Comparison of ENCODE assay signal across 14 cellular contexts in genomic region chr10:122853665-122854313, GRCh38. TPM values are rescaled to one million over a fixed set of nuclear protein-coding genes. Genes with fewer than 3 reads are reported as not detected.
DNase-seq lines count a peak whose midpoint lies in the region; ATAC-seq, FAIRE-seq and TF ChIP-seq lines count a peak whose summit lies in the region.
"Had no signal": no experiment of that assay in that cellular context is flagged by ENCODE, and none has a peak within 500 bp of the region (broad histone marks: within the 10 kb centered on the region; RNA-seq: fewer than 3 reads in every experiment).

No MANE protein-coding gene starts in this region.

- H3K9ac ChIP-seq in DND-41 (ENCODE audit: low read depth, low read length) (no peak overlapping the region), adipocyte (ENCODE audit: low read length) (peak overlapping the region; percentile 27), keratinocyte (ENCODE audit: control insufficient read depth, extremely low read depth, insufficient read depth, low read length) (no peak overlapping the region)

- no peak for TF ChIP-seq POLR2A in esophagus muscularis mucosa (IDR thresholded peaks at IDR 0.05; ENCODE audit: low read depth)

- H3K27ac ChIP-seq in DND-41 (ENCODE audit: low read length) (peak overlapping the region; percentile 21; the same call in 1 of the 2 replicates), keratinocyte (ENCODE audit: control insufficient read depth, insufficient read depth, low read length) (peak overlapping the region; percentile 19), esophagus muscularis mucosa (replicated peaks in 1 of 4) (no peak overlapping the region)
- H3K27ac ChIP-seq: heart left ventricle had no signal

- in situ Hi-C loops in KBM-7 (cut with MboI; ENCODE audit: low pct_unique_long_range_greater_than_20kb, low sequenced_read_pairs): no loop called here

- no peak for TF ChIP-seq EP300 in esophagus muscularis mucosa (IDR thresholded peaks at IDR 0.05)

- dilution Hi-C loops in keratinocyte (cut with MboI; ENCODE audit: extremely low pct_ligation_motif_present, low sequenced_read_pairs): no loop called here

- H3K4me2 ChIP-seq in DND-41 (ENCODE audit: insufficient read depth, low read length) (no peak overlapping the region), keratinocyte (ENCODE audit: control insufficient read depth, extremely low read depth, insufficient read depth, low read depth, low read length) (no peak overlapping the region)

- intact Hi-C loops in esophagus muscularis mucosa (cut with DNase I): no loop called here

- H2AFZ ChIP-seq in DND-41 (ENCODE audit: low read depth, low read length): no peak overlapping the region
- no peak overlapping the region for H2AFZ ChIP-seq in keratinocyte (ENCODE audit: control insufficient read depth, low read length)

- ATAC-seq in DND-41 (ENCODE audit: insufficient read depth, low read depth): peak; percentile 91
- ATAC-seq: heart left ventricle, WTC11 had no signal

- WGBS in esophagus muscularis mucosa: 79% methylated on average over 1 of the region's 1 CpG

- TF ChIP-seq CTCF in DND-41 (IDR thresholded peaks at IDR 0.05; ENCODE audit: borderline replicate concordance, extremely low read depth, low read length, poor library complexity, severe bottlenecking) (no peak), keratinocyte (optimal IDR thresholded peaks at IDR 0.05 in 1 of 3, IDR thresholded peaks at IDR 0.05 in 1 of 3, conservative IDR thresholded peaks at IDR 0.05 in 1 of 3; ENCODE audit: extremely low read depth in 1 of 3, insufficient read depth in 2 of 3, low read length in 3 of 3) (no peak), esophagus muscularis mucosa (IDR thresholded peaks at IDR 0.05) (no peak)

- H3K9me1 ChIP-seq in keratinocyte (ENCODE audit: control insufficient read depth, extremely low read depth, insufficient read depth, low read length): no peaks in the 10 kb centered on the region

- H3K9me3 ChIP-seq in DND-41 (ENCODE audit: insufficient read depth, low read length, severe bottlenecking) (no peaks in the 10 kb centered on the region), adipocyte (ENCODE audit: control insufficient read depth, low read length) (no peaks in the 10 kb centered on the region), keratinocyte (ENCODE audit: control insufficient read depth, low read depth, low read length) (no peaks in the 10 kb centered on the region), esophagus muscularis mucosa (peaks cover 0 to 3% (median 0%) of the 10 kb centered on the region in 4 donors)

- H3K27me3 ChIP-seq in DND-41 (ENCODE audit: insufficient read depth, low read length, poor library complexity): no peaks in the 10 kb centered on the region
- no peaks in the 10 kb centered on the region for H3K27me3 ChIP-seq in adipocyte (replicated peaks; ENCODE audit: control insufficient read depth, insufficient read depth, low read length)
- no peaks in the 10 kb centered on the region for H3K27me3 ChIP-seq in keratinocyte (ENCODE audit: control insufficient read depth, extremely low read depth, insufficient read depth, low read length)
- H3K27me3 ChIP-seq in esophagus muscularis mucosa: no peaks in the 10 kb centered on the region
- H3K27me3 ChIP-seq: heart left ventricle had no signal

- no peak for FAIRE-seq in keratinocyte (lab: Jason Lieb, UNC)

- H3K4me1 ChIP-seq in DND-41 (ENCODE audit: insufficient read depth, low read length) (peaks cover 24% of the 10 kb centered on the region), adipocyte (ENCODE audit: control insufficient read depth, insufficient read depth, low read length) (peaks cover 41% of the 10 kb centered on the region), keratinocyte (ENCODE audit: control insufficient read depth, extremely low read depth, insufficient read depth, low read length) (peaks cover 39% of the 10 kb centered on the region), esophagus muscularis mucosa (no peaks in the 10 kb centered on the region)
- H3K4me1 ChIP-seq: heart left ventricle had no signal

- H4K20me1 ChIP-seq in DND-41 (ENCODE audit: insufficient read depth, low read length): peaks cover 22% of the 10 kb centered on the region
- H4K20me1 ChIP-seq in keratinocyte (ENCODE audit: control insufficient read depth, extremely low read depth, insufficient read depth, low read length): no peaks in the 10 kb centered on the region

- peaks cover 29% of the 10 kb centered on the region for H3K79me2 ChIP-seq in DND-41 (ENCODE audit: insufficient read depth, low read length)
- no peaks in the 10 kb centered on the region for H3K79me2 ChIP-seq in keratinocyte (ENCODE audit: control insufficient read depth, insufficient read depth, low read length)

- H3K4me3 ChIP-seq in DND-41 (ENCODE audit: low read depth in 1 of 2, low read length in 2 of 2) (no peak overlapping the region), adipocyte (ENCODE audit: low read length) (peak overlapping the region; percentile 51), keratinocyte (ENCODE audit: control insufficient read depth in 2 of 3, extremely low read depth in 1 of 3, insufficient read depth in 2 of 3, low read depth in 1 of 3, low read length in 3 of 3) (no peak overlapping the region), esophagus muscularis mucosa (no peak overlapping the region)
- no peak overlapping the region for H3K4me3 ChIP-seq in Jurkat, Clone E6-1 (ENCODE audit: low read length)
- H3K4me3 ChIP-seq: heart left ventricle had no signal

- H3K36me3 ChIP-seq in DND-41 (ENCODE audit: insufficient read depth, low read length): peaks cover 44% of the 10 kb centered on the region
- no peaks in the 10 kb centered on the region for H3K36me3 ChIP-seq in adipocyte (ENCODE audit: control insufficient read depth, insufficient read depth, low read length, severe bottlenecking)
- peaks cover 2 to 6% of the 10 kb centered on the region in 2 experiments for H3K36me3 ChIP-seq in keratinocyte (ENCODE audit: control insufficient read depth in 2 of 2, extremely low read depth in 1 of 2, insufficient read depth in 2 of 2, low read length in 2 of 2)
- peaks cover 0 to 47% (median 3%) of the 10 kb centered on the region in 4 donors for H3K36me3 ChIP-seq in esophagus muscularis mucosa

- DNase-seq in DND-41: peak; percentile 44
- peak; percentile 25 for DNase-seq in Jurkat, Clone E6-1 (ENCODE audit: low read depth, low spot score)
- peak; percentile 26 for DNase-seq in adipocyte (ENCODE audit: low read depth)
- DNase-seq in keratinocyte (ENCODE audit: low read depth, low spot score): no peak
- no peak for DNase-seq in stimulated activated naive CD4-positive, alpha-beta T cell (lab: John Stamatoyannopoulos, UW)
- no peak for DNase-seq in KBM-7
- DNase-seq in esophagus muscularis mucosa (ENCODE audit: extremely low spot score): no peak
- DNase-seq: CD8-positive, alpha-beta memory T cell; GDM1; heart left ventricle; NCI-H1436; NCI-H345 had no signal

RNA-seq across cellular contexts. Expression of gene CUZD1, which starts 8.1 kb away (rescaled TPM):
- 1.5 TPM for polyA plus RNA-seq in Jurkat, Clone E6-1 (2012; ENCODE audit: insufficient read depth, insufficient read length)
- polyA plus RNA-seq in keratinocyte: 0.34 to 0.93 TPM (median 0.58 TPM) in 3 replicates
- not detected for polyA plus RNA-seq in keratinocyte (2011; ENCODE audit: low read depth)
- polyA plus RNA-seq in keratinocyte (2011; cell fraction: cytosol; rRNA removed): 0.25 and 0.45 TPM in 2 replicates
- polyA plus RNA-seq in keratinocyte (2011; cell fraction: nucleus; rRNA removed): 2.0 and 2.4 TPM in 2 replicates
- 0.24 and 0.49 TPM in 2 replicates for polyA plus RNA-seq in keratinocyte (2012; ENCODE audit: low replicate concordance)
- polyA minus RNA-seq in keratinocyte: 0.39 to 0.80 TPM (median 0.49 TPM) in 3 replicates
- polyA minus RNA-seq in keratinocyte (2011; cell fraction: cytosol; rRNA and poly(A)+ RNA removed): not detected
- 0.32 and 0.62 TPM in 2 replicates for polyA minus RNA-seq in keratinocyte (2011; cell fraction: nucleus; rRNA and poly(A)+ RNA removed)
- total RNA-seq in esophagus muscularis mucosa: under 1 TPM; 0.17 to 0.63 (median 0.43) TPM

RNA-seq across cellular contexts. Expression of gene FAM24B, which starts 25.6 kb away (rescaled TPM):
- polyA plus RNA-seq in Jurkat, Clone E6-1 (2012; ENCODE audit: insufficient read depth, insufficient read length): 20.0 TPM
- polyA plus RNA-seq in keratinocyte: 2.7 to 4.5 TPM (median 3.8 TPM) in 3 replicates
- polyA plus RNA-seq in keratinocyte (2011; ENCODE audit: low read depth): 1.5 TPM
- 3.4 and 3.5 TPM in 2 replicates for polyA plus RNA-seq in keratinocyte (2011; cell fraction: cytosol; rRNA removed)
- 9.3 and 10.0 TPM in 2 replicates for polyA plus RNA-seq in keratinocyte (2011; cell fraction: nucleus; rRNA removed)
- 4.3 and 5.6 TPM in 2 replicates for polyA plus RNA-seq in keratinocyte (2012; ENCODE audit: low replicate concordance)
- polyA minus RNA-seq in keratinocyte: 1.4 TPM in 1 of 3 replicates, not detected in the others
- polyA minus RNA-seq in keratinocyte (2011; cell fraction: cytosol; rRNA and poly(A)+ RNA removed): not detected
- polyA minus RNA-seq in keratinocyte (2011; cell fraction: nucleus; rRNA and poly(A)+ RNA removed): 0.84 and 1.9 TPM in 2 replicates
- total RNA-seq in esophagus muscularis mucosa: 1 to 10 TPM in 3 of 4 donors, not detected in 1; 1.2 to 3.1 (median 2.7) TPM

RNA-seq across cellular contexts. Expression of gene FAM24A, which starts 56.6 kb away (rescaled TPM):
- not detected for polyA plus RNA-seq in Jurkat, Clone E6-1 (2012; ENCODE audit: insufficient read depth, insufficient read length)
- polyA plus RNA-seq in keratinocyte: not detected in 3 replicates
- polyA plus RNA-seq in keratinocyte (2011; ENCODE audit: low read depth): not detected
- polyA plus RNA-seq in keratinocyte (2011; cell fraction: cytosol; rRNA removed): not detected in 2 replicates
- polyA plus RNA-seq in keratinocyte (2011; cell fraction: nucleus; rRNA removed): not detected in 2 replicates
- not detected in 2 replicates for polyA plus RNA-seq in keratinocyte (2012; ENCODE audit: low replicate concordance)
- polyA minus RNA-seq in keratinocyte: not detected in 3 replicates
- not detected for polyA minus RNA-seq in keratinocyte (2011; cell fraction: cytosol; rRNA and poly(A)+ RNA removed)
- polyA minus RNA-seq in keratinocyte (2011; cell fraction: nucleus; rRNA and poly(A)+ RNA removed): not detected in 2 replicates
- not detected for total RNA-seq in esophagus muscularis mucosa
- total RNA-seq: CD8-positive, alpha-beta memory T cell; heart left ventricle; posterior vena cava; WTC11 had no signal
- polyA plus RNA-seq: CD8-positive, alpha-beta memory T cell; heart left ventricle had no signal

Comparison
In these comparisons a context has a peak if more than half of its experiments do, and no peak if none do; other contexts are left out.
1. DNase-seq: peak in DND-41 (single experiment), Jurkat, Clone E6-1 (single experiment) and adipocyte (single experiment); none in keratinocyte (single experiment), stimulated activated naive CD4-positive, alpha-beta T cell (0 of 6), KBM-7 (single experiment) and esophagus muscularis mucosa (single experiment).
2. H3K27ac ChIP-seq: peak in DND-41 (single experiment) and keratinocyte (single experiment); none in esophagus muscularis mucosa (0 of 4).